ENCODE assay signal across 1 cellular context in the genomic region with DNA sequence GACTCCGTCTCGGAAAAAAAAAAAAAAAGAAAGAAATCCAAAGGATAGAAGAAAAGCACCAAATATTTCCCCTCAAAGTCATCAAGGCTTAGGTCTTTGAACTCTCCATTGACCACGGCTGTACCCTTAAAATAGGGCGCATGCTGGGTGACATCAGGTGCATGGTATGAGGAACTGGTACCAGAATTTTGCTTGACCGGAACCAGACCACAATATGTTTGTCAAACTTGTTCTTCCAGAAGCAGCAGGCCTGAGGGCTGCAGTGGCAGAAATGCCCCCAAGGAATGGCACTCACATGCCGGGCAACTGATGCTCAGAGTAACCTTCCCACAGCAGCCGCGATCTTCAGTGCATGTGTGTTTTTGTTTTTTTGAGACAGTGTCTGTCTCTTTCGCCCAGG.
TF ChIP-seq lines count a peak whose summit lies in the region.

No MANE protein-coding gene starts in this region.

TF ChIP-seq in SK-N-SH treated with all-trans-retinoic acid at 6 μM for 48 hours, 23 proteins besides CTCF, POLR2A, EP300 and RAD21 (continued from another document):
- no peak for TF ChIP-seq CREB5 (CRISPR knock-in tag; IDR thresholded peaks at IDR 0.05; ENCODE audit: low read depth)
- no peak for TF ChIP-seq ISL1 (CRISPR knock-in tag; IDR thresholded peaks at IDR 0.05)
